Comparison of ENCODE assay signal across 21 cellular contexts in genomic region chr11:115363426-115363825, GRCh38.
"Had no signal": no experiment of that assay in that cellular context is flagged by ENCODE, and none has a peak within 500 bp of the region (broad histone marks: within the 10 kb centered on the region; RNA-seq: fewer than 3 reads in every experiment).

No MANE protein-coding gene starts in this region.

- H3K4me1 Mint-ChIP-seq: memory B cell; natural killer cell; stimulated activated effector memory CD8-positive, alpha-beta T cell treated with anti-CD3 and anti-CD28 coated beads, Interleukin-12 subunit alpha, Interleukin-12 subunit beta, amount 100 ng/mL, for 72 hours had no signal

- H3K9me3 Mint-ChIP-seq: effector memory CD8-positive, alpha-beta T cell; memory B cell; natural killer cell; neural crest cell; stimulated activated effector memory CD8-positive, alpha-beta T cell treated with anti-CD3 and anti-CD28 coated beads, Interleukin-12 subunit alpha, Interleukin-12 subunit beta, amount 100 ng/mL, for 72 hours had no signal

- FAIRE-seq: endometrium, pancreas had no signal

- DNase-seq: cerebellar nuclear complex; cortex of kidney; effector memory CD8-positive, alpha-beta T cell; foreskin fibroblast; head of caudate nucleus; natural killer cell; pancreas; sigmoid colon; stimulated activated CD4-positive, alpha-beta T cell treated with anti-CD3 and anti-CD28 coated beads, Interleukin-2, amount 100 ng/mL, for 24 hours; stimulated activated CD4-positive, alpha-beta T cell treated with anti-CD3 and anti-CD28 coated beads, Interleukin-4, amount 100 ng/mL, for 24 hours; stimulated activated naive CD4-positive, alpha-beta T cell treated with Interleukin-2 at 50 U/mL for 16 hours; stomach; tibial artery had no signal

- H3K27me3 Mint-ChIP-seq: effector memory CD8-positive, alpha-beta T cell; memory B cell; type B pancreatic cell had no signal

- H3K36me3 Mint-ChIP-seq: memory B cell; natural killer cell; stimulated activated effector memory CD8-positive, alpha-beta T cell treated with anti-CD3 and anti-CD28 coated beads, Interleukin-12 subunit alpha, Interleukin-12 subunit beta, amount 100 ng/mL, for 72 hours had no signal

- H3K4me3 ChIP-seq: gastrocnemius medialis, hepatocyte, lung, pancreas, sigmoid colon, stomach, tibial artery had no signal

- H3K4me3 Mint-ChIP-seq: effector memory CD8-positive, alpha-beta T cell; memory B cell; natural killer cell; neural crest cell; stimulated activated effector memory CD8-positive, alpha-beta T cell treated with anti-CD3 and anti-CD28 coated beads, Interleukin-12 subunit alpha, Interleukin-12 subunit beta, amount 100 ng/mL, for 72 hours; type B pancreatic cell had no signal

- H3K27ac Mint-ChIP-seq: effector memory CD8-positive, alpha-beta T cell; memory B cell; natural killer cell; stimulated activated effector memory CD8-positive, alpha-beta T cell treated with anti-CD3 and anti-CD28 coated beads, Interleukin-12 subunit alpha, Interleukin-12 subunit beta, amount 100 ng/mL, for 72 hours; type B pancreatic cell had no signal
